ENCODE assay signal across 8 cellular contexts in genomic region chr1:11158720-11159321, GRCh38. TPM values are rescaled to one million over a fixed set of nuclear protein-coding genes. Genes with fewer than 3 reads are reported as not detected.
DNase-seq lines count a peak whose midpoint lies in the region; ATAC-seq and TF ChIP-seq lines count a peak whose summit lies in the region.
"Had no signal": no experiment of that assay in that cellular context is flagged by ENCODE, and none has a peak within 500 bp of the region (broad histone marks: within the 10 kb centered on the region; RNA-seq: fewer than 3 reads in every experiment).

No MANE protein-coding gene starts in this region.

- TF ChIP-seq RAD21 in SK-N-SH (IDR thresholded peaks at IDR 0.05; ENCODE audit: low read length): no peak

- H3K36me3 Mint-ChIP-seq in WTC11: peaks cover 31% of the 10 kb centered on the region

- H3K27ac ChIP-seq in GM23248 (peak overlapping the region; percentile 99), SK-N-SH (ENCODE audit: low read depth in 2 of 2, low read length in 1 of 2) (peak overlapping the region in 1 of 2 experiments; percentile 85; a peak in 2 of 4 replicates), skeletal muscle tissue (ENCODE audit: low read depth, low read length) (peak overlapping the region; percentile 94), MM.1S (ENCODE audit: low read length) (no peak overlapping the region)

- TF ChIP-seq CTCF in SK-N-SH (IDR thresholded peaks at IDR 0.05) (no peak), MM.1S (IDR thresholded peaks at IDR 0.05; ENCODE audit: low read length) (no peak), WTC11 (IDR thresholded peaks at IDR 0.05) (no peak)

- no peaks in the 10 kb centered on the region for H3K4me1 Mint-ChIP-seq in WTC11
- H3K4me1 Mint-ChIP-seq: GM23338 had no signal

- H3K4me2 ChIP-seq in GM23248 (ENCODE audit: unreplicated experiment) (peak overlapping the region; percentile 86), SK-N-SH (peak overlapping the region; percentile 64), MM.1S (ENCODE audit: low read depth, low read length) (no peak overlapping the region)
- H3K4me2 ChIP-seq: GM23338 had no signal

- DNase-seq in GM23248: peak; percentile 95
- no peak for DNase-seq in SK-N-SH
- DNase-seq in fibroblast of peridontal ligament (ENCODE audit: extremely low read depth): peak; percentile 98
- DNase-seq in MM.1S: no peak
- DNase-seq in WTC11 (ENCODE audit: low spot score): no peak

- H3K4me3 Mint-ChIP-seq in WTC11: no peak overlapping the region
- H3K4me3 Mint-ChIP-seq: GM23338 had no signal

- H2AFZ ChIP-seq in GM23248 (no peak overlapping the region), SK-N-SH (ENCODE audit: low read depth) (no peak overlapping the region), MM.1S (ENCODE audit: low read length) (no peak overlapping the region)
- H2AFZ ChIP-seq: GM23338 had no signal

- no peaks in the 10 kb centered on the region for H3K9me3 Mint-ChIP-seq in WTC11
- H3K9me3 Mint-ChIP-seq: GM23338 had no signal

- no peaks in the 10 kb centered on the region for H3K27me3 ChIP-seq in GM23248 (replicated peaks; ENCODE audit: insufficient read depth)
- no peaks in the 10 kb centered on the region for H3K27me3 ChIP-seq in SK-N-SH (ENCODE audit: insufficient read depth)
- no peaks in the 10 kb centered on the region for H3K27me3 ChIP-seq in skeletal muscle tissue (ENCODE audit: control insufficient read depth in 3 of 3, insufficient read depth in 3 of 3, low read length in 3 of 3)
- H3K27me3 ChIP-seq in MM.1S (replicated peaks; ENCODE audit: insufficient read depth, low read length): no peaks in the 10 kb centered on the region

- H3K4me3 ChIP-seq in GM23248 (peak overlapping the region; percentile 58; the same call in 1 of the 2 replicates), SK-N-SH (ENCODE audit: low read depth in 2 of 2, low read length in 1 of 2) (no peak overlapping the region), skeletal muscle tissue (ENCODE audit: low read length in 3 of 3) (no peak overlapping the region), MM.1S (ENCODE audit: low read length) (no peak overlapping the region)
- H3K4me3 ChIP-seq: GM23338 had no signal

- peak; percentile 29 to 80; a peak in 3 of 4 replicates for TF ChIP-seq EP300 in SK-N-SH (IDR thresholded peaks at IDR 0.05; ENCODE audit: borderline replicate concordance in 1 of 2, low read depth in 1 of 2, low read length in 1 of 2)

- POLR2A ChIA-PET in SK-N-SH (lab: Yijun Ruan, JAX) (interaction anchor here (0.6 to 0.7 kb wide), 2 partner anchors 26 to 38 kb away, joined by 3 read pairs; no protein-coding TSS in a partner anchor), WTC11 (lab: Charles Lee) (interaction anchor here (0.6 kb wide), 1 partner anchor 16 kb away, joined by 3 read pairs; no protein-coding TSS in a partner anchor)

- in situ Hi-C loops in GM23248 (cut with MboI): no loop called here

- H3K9me2 ChIP-seq in GM23248 (ENCODE audit: insufficient read depth) (no peaks in the 10 kb centered on the region), SK-N-SH (no peaks in the 10 kb centered on the region), MM.1S (replicated peaks; ENCODE audit: insufficient read depth, low read length) (no peaks in the 10 kb centered on the region)

- H3K79me2 ChIP-seq in GM23248 (ENCODE audit: insufficient read depth) (no peaks in the 10 kb centered on the region; the same call in 1 of the 2 replicates), SK-N-SH (ENCODE audit: insufficient read depth) (no peaks in the 10 kb centered on the region), MM.1S (ENCODE audit: low read length) (no peaks in the 10 kb centered on the region)

- CTCF ChIA-PET in SK-N-SH (lab: Yijun Ruan, JAX) (interaction anchor here (1.0 kb wide), 2 partner anchors 11 to 12 kb away, joined by 4 read pairs; no protein-coding TSS in a partner anchor), WTC11 (lab: Charles Lee) (no interaction called here)

- H3F3A ChIP-seq in GM23248 (ENCODE audit: insufficient read depth) (peaks cover 22% of the 10 kb centered on the region), SK-N-SH (replicated peaks; ENCODE audit: insufficient read depth) (peaks cover 22% of the 10 kb centered on the region), MM.1S (ENCODE audit: insufficient read depth, low read length) (no peaks in the 10 kb centered on the region)

- 43 to 47% methylated on average over 3 of the region's 3 CpGs for WGBS in GM23248 (ENCODE audit: low coverage in 1 of 2, low lambda C conversion rate in 2 of 2, missing lambda C conversion rate in 2 of 2), 2 experiments
- 68% methylated on average over 3 of the region's 3 CpGs for WGBS in SK-N-SH (ENCODE audit: low lambda C conversion rate)

- H3K4me1 ChIP-seq in GM23248 (ENCODE audit: insufficient read depth): peaks cover 25% of the 10 kb centered on the region
- peaks cover 5 to 19% of the 10 kb centered on the region in 2 experiments for H3K4me1 ChIP-seq in SK-N-SH (ENCODE audit: control insufficient read depth in 1 of 2, insufficient read depth in 2 of 2, low read depth in 1 of 2, low read length in 1 of 2)
- peaks cover 27 to 31% (median 28%) of the 10 kb centered on the region in 3 donors for H3K4me1 ChIP-seq in skeletal muscle tissue (ENCODE audit: control insufficient read depth in 3 of 3, insufficient read depth in 3 of 3, low read length in 3 of 3)
- H3K4me1 ChIP-seq in MM.1S (ENCODE audit: low read length): no peaks in the 10 kb centered on the region

- H3K9ac ChIP-seq in GM23248: peak overlapping the region; percentile 85
- H3K9ac ChIP-seq in SK-N-SH: no peak overlapping the region; the same call in 1 of the 2 replicates
- no peak overlapping the region for H3K9ac ChIP-seq in skeletal muscle tissue (ENCODE audit: low read depth in 1 of 3, low read length in 3 of 3)
- H3K9ac ChIP-seq in MM.1S (ENCODE audit: low read length): no peak overlapping the region

- H3K36me3 ChIP-seq in GM23248 (ENCODE audit: low read depth) (no peaks in the 10 kb centered on the region), SK-N-SH (replicated peaks in 1 of 2; ENCODE audit: control insufficient read depth in 1 of 2, insufficient read depth in 2 of 2, low read length in 1 of 2) (peaks cover 11 to 13% of the 10 kb centered on the region in 2 experiments), skeletal muscle tissue (ENCODE audit: control insufficient read depth in 3 of 3, insufficient read depth in 3 of 3, low read length in 3 of 3) (peaks cover 0 to 20% (median 0%) of the 10 kb centered on the region in 3 donors), MM.1S (replicated peaks; ENCODE audit: insufficient read depth, low read length) (no peaks in the 10 kb centered on the region)

- no peak overlapping the region for H3K27ac Mint-ChIP-seq in WTC11
- H3K27ac Mint-ChIP-seq: GM23338 had no signal

- H3K9me3 ChIP-seq in GM23248 (ENCODE audit: low read depth) (no peaks in the 10 kb centered on the region), SK-N-SH (no peaks in the 10 kb centered on the region), skeletal muscle tissue (ENCODE audit: control insufficient read depth in 3 of 3, low read length in 3 of 3) (no peaks in the 10 kb centered on the region), MM.1S (replicated peaks; ENCODE audit: insufficient read depth, low read length) (no peaks in the 10 kb centered on the region)

- H4K20me1 ChIP-seq in GM23248 (ENCODE audit: insufficient read depth) (no peaks in the 10 kb centered on the region), SK-N-SH (ENCODE audit: insufficient read depth) (no peaks in the 10 kb centered on the region), MM.1S (ENCODE audit: insufficient read depth, low read length) (no peaks in the 10 kb centered on the region)

- ATAC-seq in HG03159 (IDR thresholded peaks at IDR 0.05; ENCODE audit: unreplicated experiment) (no peak), WTC11 (no peak)
- ATAC-seq: GM23338 had no signal

- H3K27me3 Mint-ChIP-seq in WTC11 (ENCODE audit: low read depth): no peaks in the 10 kb centered on the region

TF ChIP-seq in SK-N-SH, 30 proteins besides CTCF, POLR2A, EP300 and RAD21 (continues in another document):
- TF ChIP-seq FOXM1 (IDR thresholded peaks at IDR 0.05; ENCODE audit: low read depth) (peak; percentile 74; the same call in 1 of the 2 replicates), NRF1 (IDR thresholded peaks at IDR 0.05; ENCODE audit: low read depth, low read length) (no peak), TEAD4 (IDR thresholded peaks at IDR 0.05; ENCODE audit: borderline replicate concordance, insufficient read depth) (peak; percentile 73), TAF1 (IDR thresholded peaks at IDR 0.05; ENCODE audit: borderline replicate concordance, low read depth, low read length) (no peak), YY1 (IDR thresholded peaks at IDR 0.05; ENCODE audit: low read depth) (peak; percentile 24; the same call in 1 of the 2 replicates)

TF ChIP-seq in WTC11, 78 proteins besides CTCF, POLR2A, EP300 and RAD21 (continues in another document):
- TF ChIP-seq, protein P1, sequence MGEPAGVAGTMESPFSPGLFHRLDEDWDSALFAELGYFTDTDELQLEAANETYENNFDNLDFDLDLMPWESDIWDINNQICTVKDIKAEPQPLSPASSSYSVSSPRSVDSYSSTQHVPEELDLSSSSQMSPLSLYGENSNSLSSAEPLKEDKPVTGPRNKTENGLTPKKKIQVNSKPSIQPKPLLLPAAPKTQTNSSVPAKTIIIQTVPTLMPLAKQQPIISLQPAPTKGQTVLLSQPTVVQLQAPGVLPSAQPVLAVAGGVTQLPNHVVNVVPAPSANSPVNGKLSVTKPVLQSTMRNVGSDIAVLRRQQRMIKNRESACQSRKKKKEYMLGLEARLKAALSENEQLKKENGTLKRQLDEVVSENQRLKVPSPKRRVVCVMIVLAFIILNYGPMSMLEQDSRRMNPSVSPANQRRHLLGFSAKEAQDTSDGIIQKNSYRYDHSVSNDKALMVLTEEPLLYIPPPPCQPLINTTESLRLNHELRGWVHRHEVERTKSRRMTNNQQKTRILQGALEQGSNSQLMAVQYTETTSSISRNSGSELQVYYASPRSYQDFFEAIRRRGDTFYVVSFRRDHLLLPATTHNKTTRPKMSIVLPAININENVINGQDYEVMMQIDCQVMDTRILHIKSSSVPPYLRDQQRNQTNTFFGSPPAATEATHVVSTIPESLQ (CRISPR knock-in tag; IDR thresholded peaks at IDR 0.05): no peak
- TF ChIP-seq ZBTB21 (CRISPR knock-in tag; IDR thresholded peaks at IDR 0.05; ENCODE audit: borderline replicate concordance): no peak

RNA-seq across cellular contexts. Expression of gene ANGPTL7, which starts 30.3 kb away (rescaled TPM):
- total RNA-seq in GM23248 (2014; rRNA removed; shearing (Covaris generic)): not detected in 2 replicates
- not detected in 2 replicates for polyA plus RNA-seq in GM23248 (2016; fragmentation: Nextera tagmentation; extraction: Ambion mirVana)
- polyA plus RNA-seq in SK-N-SH (2012; rRNA removed): 0.08 and 0.16 TPM in 2 replicates
- 0.06 and 0.17 TPM in 2 replicates for polyA plus RNA-seq in SK-N-SH (2012; cell fraction: cytosol; rRNA removed)
- polyA plus RNA-seq in SK-N-SH (2012; cell fraction: nucleus; rRNA removed): 0.02 and 0.08 TPM in 2 replicates
- total RNA-seq in skeletal muscle tissue: 5.2 TPM
- not detected in 3 replicates for total RNA-seq in WTC11 (2021)
- total RNA-seq: GM23338 had no signal

RNA-seq across cellular contexts. Expression of gene EXOSC10, which starts 59.2 kb away (rescaled TPM):
- total RNA-seq in GM23248 (2014; rRNA removed; shearing (Covaris generic)): 45.4 and 60.8 TPM in 2 replicates
- 50.9 and 51.2 TPM in 2 replicates for polyA plus RNA-seq in GM23248 (2016; fragmentation: Nextera tagmentation; extraction: Ambion mirVana)
- 62.5 and 79.8 TPM in 2 replicates for polyA plus RNA-seq in SK-N-SH (2012; rRNA removed)
- 38.4 and 42.5 TPM in 2 replicates for polyA plus RNA-seq in SK-N-SH (2012; cell fraction: cytosol; rRNA removed)
- 151 and 225 TPM in 2 replicates for polyA plus RNA-seq in SK-N-SH (2012; cell fraction: nucleus; rRNA removed)
- 28.2 TPM for total RNA-seq in skeletal muscle tissue
- total RNA-seq in WTC11 (2021): 62.8 to 73.0 TPM (median 66.2 TPM) in 3 replicates

Comparison
In these comparisons a context has a peak if more than half of its experiments do, and no peak if none do; other contexts are left out.
1. DNase-seq: peak in GM23248 (single experiment) and fibroblast of peridontal ligament (single experiment); none in SK-N-SH (single experiment), MM.1S (single experiment) and WTC11 (single experiment).